Comparison of ENCODE assay signal across 1 cellular context in the genomic region with DNA sequence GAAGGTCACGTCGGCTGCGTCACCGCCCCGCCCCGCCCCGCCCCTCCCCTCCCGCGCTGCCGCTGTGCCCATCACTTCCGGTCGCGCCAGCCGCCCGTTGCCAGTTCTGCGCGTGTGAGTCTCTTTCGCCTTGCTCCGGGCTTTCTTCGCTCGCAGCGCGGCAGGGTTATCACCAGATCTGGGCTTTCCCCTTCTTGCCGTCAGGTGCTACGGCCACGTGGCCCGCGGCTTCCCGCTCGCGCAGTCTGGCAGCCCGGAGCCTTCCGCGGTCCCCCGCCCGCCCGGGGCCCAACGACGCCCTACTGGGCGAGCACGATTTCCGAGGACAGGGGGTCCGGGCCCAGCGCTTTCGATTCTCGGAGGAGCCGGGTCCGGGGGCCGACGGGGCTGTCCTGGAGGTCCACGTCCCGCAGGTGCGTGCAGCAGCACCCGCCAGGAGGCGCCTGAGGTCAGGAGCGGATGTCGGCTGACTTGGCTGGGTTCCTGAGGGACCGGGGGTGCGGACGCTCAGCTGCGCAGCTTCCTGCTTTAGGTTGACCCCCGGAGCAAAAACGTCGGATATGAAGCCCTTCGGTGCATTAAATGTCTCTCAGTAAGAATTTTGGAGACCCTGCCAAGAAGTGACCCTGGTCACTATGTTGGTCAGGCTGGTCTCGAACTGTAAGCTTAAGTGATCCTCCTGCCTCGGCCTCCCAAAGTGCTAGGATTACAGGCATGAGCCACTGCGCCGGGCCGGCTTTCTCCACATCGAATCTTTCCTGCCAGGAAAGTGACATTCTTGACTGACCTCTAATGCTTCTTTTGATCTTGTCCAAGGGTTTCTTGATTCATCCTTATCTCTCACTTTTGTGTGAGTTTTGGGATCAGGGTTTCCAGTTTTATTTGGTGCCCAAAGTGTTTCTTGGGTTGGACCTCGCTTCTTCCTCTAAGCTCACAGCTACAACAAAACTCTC.
A peak's percentile ranks its signal among the peaks of the same experiment; 100 is the strongest.
TF ChIP-seq lines count a peak whose summit lies in the region.

A gene with protein sequence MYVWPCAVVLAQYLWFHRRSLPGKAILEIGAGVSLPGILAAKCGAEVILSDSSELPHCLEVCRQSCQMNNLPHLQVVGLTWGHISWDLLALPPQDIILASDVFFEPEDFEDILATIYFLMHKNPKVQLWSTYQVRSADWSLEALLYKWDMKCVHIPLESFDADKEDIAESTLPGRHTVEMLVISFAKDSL (plus strand): TSS at position 74 of the 953 bp plus-strand sequence. CDS start 2,872 bp downstream, outside the sequence.

TF ChIP-seq in GM12878, 131 proteins besides CTCF, POLR2A, EP300 and RAD21 (continued from another document):
- TF ChIP-seq, protein P1, sequence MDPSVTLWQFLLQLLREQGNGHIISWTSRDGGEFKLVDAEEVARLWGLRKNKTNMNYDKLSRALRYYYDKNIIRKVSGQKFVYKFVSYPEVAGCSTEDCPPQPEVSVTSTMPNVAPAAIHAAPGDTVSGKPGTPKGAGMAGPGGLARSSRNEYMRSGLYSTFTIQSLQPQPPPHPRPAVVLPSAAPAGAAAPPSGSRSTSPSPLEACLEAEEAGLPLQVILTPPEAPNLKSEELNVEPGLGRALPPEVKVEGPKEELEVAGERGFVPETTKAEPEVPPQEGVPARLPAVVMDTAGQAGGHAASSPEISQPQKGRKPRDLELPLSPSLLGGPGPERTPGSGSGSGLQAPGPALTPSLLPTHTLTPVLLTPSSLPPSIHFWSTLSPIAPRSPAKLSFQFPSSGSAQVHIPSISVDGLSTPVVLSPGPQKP (IDR thresholded peaks at IDR 0.05; ENCODE audit: low read depth, low read length): peak; percentile 86
- TF ChIP-seq LARP7 (IDR thresholded peaks at IDR 0.05): peak; percentile 90
- no peak for TF ChIP-seq TARDBP (IDR thresholded peaks at IDR 0.05; ENCODE audit: borderline replicate concordance)
- TF ChIP-seq, protein P2, sequence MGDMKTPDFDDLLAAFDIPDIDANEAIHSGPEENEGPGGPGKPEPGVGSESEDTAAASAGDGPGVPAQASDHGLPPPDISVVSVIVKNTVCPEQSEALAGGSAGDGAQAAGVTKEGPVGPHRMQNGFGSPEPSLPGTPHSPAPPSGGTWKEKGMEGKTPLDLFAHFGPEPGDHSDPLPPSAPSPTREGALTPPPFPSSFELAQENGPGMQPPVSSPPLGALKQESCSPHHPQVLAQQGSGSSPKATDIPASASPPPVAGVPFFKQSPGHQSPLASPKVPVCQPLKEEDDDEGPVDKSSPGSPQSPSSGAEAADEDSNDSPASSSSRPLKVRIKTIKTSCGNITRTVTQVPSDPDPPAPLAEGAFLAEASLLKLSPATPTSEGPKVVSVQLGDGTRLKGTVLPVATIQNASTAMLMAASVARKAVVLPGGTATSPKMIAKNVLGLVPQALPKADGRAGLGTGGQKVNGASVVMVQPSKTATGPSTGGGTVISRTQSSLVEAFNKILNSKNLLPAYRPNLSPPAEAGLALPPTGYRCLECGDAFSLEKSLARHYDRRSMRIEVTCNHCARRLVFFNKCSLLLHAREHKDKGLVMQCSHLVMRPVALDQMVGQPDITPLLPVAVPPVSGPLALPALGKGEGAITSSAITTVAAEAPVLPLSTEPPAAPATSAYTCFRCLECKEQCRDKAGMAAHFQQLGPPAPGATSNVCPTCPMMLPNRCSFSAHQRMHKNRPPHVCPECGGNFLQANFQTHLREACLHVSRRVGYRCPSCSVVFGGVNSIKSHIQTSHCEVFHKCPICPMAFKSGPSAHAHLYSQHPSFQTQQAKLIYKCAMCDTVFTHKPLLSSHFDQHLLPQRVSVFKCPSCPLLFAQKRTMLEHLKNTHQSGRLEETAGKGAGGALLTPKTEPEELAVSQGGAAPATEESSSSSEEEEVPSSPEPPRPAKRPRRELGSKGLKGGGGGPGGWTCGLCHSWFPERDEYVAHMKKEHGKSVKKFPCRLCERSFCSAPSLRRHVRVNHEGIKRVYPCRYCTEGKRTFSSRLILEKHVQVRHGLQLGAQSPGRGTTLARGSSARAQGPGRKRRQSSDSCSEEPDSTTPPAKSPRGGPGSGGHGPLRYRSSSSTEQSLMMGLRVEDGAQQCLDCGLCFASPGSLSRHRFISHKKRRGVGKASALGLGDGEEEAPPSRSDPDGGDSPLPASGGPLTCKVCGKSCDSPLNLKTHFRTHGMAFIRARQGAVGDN (IDR thresholded peaks at IDR 0.05): peak; percentile 76
- TF ChIP-seq, protein P3, sequence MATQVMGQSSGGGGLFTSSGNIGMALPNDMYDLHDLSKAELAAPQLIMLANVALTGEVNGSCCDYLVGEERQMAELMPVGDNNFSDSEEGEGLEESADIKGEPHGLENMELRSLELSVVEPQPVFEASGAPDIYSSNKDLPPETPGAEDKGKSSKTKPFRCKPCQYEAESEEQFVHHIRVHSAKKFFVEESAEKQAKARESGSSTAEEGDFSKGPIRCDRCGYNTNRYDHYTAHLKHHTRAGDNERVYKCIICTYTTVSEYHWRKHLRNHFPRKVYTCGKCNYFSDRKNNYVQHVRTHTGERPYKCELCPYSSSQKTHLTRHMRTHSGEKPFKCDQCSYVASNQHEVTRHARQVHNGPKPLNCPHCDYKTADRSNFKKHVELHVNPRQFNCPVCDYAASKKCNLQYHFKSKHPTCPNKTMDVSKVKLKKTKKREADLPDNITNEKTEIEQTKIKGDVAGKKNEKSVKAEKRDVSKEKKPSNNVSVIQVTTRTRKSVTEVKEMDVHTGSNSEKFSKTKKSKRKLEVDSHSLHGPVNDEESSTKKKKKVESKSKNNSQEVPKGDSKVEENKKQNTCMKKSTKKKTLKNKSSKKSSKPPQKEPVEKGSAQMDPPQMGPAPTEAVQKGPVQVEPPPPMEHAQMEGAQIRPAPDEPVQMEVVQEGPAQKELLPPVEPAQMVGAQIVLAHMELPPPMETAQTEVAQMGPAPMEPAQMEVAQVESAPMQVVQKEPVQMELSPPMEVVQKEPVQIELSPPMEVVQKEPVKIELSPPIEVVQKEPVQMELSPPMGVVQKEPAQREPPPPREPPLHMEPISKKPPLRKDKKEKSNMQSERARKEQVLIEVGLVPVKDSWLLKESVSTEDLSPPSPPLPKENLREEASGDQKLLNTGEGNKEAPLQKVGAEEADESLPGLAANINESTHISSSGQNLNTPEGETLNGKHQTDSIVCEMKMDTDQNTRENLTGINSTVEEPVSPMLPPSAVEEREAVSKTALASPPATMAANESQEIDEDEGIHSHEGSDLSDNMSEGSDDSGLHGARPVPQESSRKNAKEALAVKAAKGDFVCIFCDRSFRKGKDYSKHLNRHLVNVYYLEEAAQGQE (IDR thresholded peaks at IDR 0.05; ENCODE audit: low read depth, low read length): no peak
- no peak for TF ChIP-seq PAX8 (IDR thresholded peaks at IDR 0.05)
- TF ChIP-seq NR2C1 (IDR thresholded peaks at IDR 0.05): no peak
- peak; percentile 91 for TF ChIP-seq RAD51 (IDR thresholded peaks at IDR 0.05)
- TF ChIP-seq MEF2A (IDR thresholded peaks at IDR 0.05; ENCODE audit: insufficient read depth, low read depth, low read length): peak; percentile 44; the same call in 1 of the 2 replicates
- no peak for TF ChIP-seq JUNB (IDR thresholded peaks at IDR 0.05)
- TF ChIP-seq MTA2 (IDR thresholded peaks at IDR 0.05; ENCODE audit: low read depth): no peak
- TF ChIP-seq BCL11A (IDR thresholded peaks at IDR 0.05; ENCODE audit: low read depth, low read length): no peak
- no peak for TF ChIP-seq HDAC6 (IDR thresholded peaks at IDR 0.05; ENCODE audit: unreplicated experiment)
- TF ChIP-seq GABPA (IDR thresholded peaks at IDR 0.05; ENCODE audit: low read depth): peak; percentile 66
- TF ChIP-seq HDAC2 (IDR thresholded peaks at IDR 0.05): no peak
- TF ChIP-seq NRF1 (conservative IDR thresholded peaks at IDR 0.05; ENCODE audit: low read depth, low read length): peak; percentile 24; the same call in 1 of the 2 replicates
- TF ChIP-seq CUX1 (IDR thresholded peaks at IDR 0.05; ENCODE audit: insufficient replicate concordance, low read depth, low read length): no peak
- TF ChIP-seq HCFC1 (IDR thresholded peaks at IDR 0.05; ENCODE audit: low read length): no peak
- peak; percentile 54; the same call in 1 of the 2 replicates for TF ChIP-seq TCF12 (IDR thresholded peaks at IDR 0.05; ENCODE audit: low read depth, low read length)
